Comparison of ENCODE assay signal across 15 cellular contexts in genomic region chr5:107402881-107403280, GRCh38.
DNase-seq lines count a peak whose midpoint lies in the region; ATAC-seq and TF ChIP-seq lines count a peak whose summit lies in the region.
"Had no signal": no experiment of that assay in that cellular context is flagged by ENCODE, and none has a peak within 500 bp of the region (broad histone marks: within the 10 kb centered on the region; RNA-seq: fewer than 3 reads in every experiment).

No MANE protein-coding gene starts in this region.

- no peak overlapping the region for H3K4me3 Mint-ChIP-seq in activated CD4-positive, alpha-beta T cell treated with anti-CD3 and anti-CD28 coated beads for 36 hours
- H3K4me3 Mint-ChIP-seq: activated B cell treated with CpG ODN at 0.5 μM for 24 hours had no signal

- no peak for TF ChIP-seq CTCF in suprapubic skin (IDR thresholded peaks at IDR 0.05)

- POLR2A ChIA-PET in activated CD4-positive, alpha-beta T cell treated with anti-CD3 and anti-CD28 coated beads for 36 hours (lab: Charles Lee): no interaction called here

- peaks cover 8% of the 10 kb centered on the region for H3K27me3 Mint-ChIP-seq in activated CD4-positive, alpha-beta T cell treated with anti-CD3 and anti-CD28 coated beads for 36 hours
- H3K27me3 Mint-ChIP-seq: activated B cell treated with CpG ODN at 0.5 μM for 24 hours had no signal

- intact Hi-C loops in left cardiac atrium (cut with DNase I): no loop called here
- intact Hi-C loops in activated CD4-positive, alpha-beta T cell treated with anti-CD3 and anti-CD28 coated beads for 36 hours (cut with DNase I, micrococcal nuclease): no loop called here

- peak; percentile 24 for DNase-seq in NCI-H510A treated with DMSO at 0.1 percent for 48 hours (lab: John Stamatoyannopoulos, UW)
- no peak for DNase-seq in NCI-H510A (lab: John Stamatoyannopoulos, UW)
- DNase-seq in SHP77 (lab: John Stamatoyannopoulos, UW): peak; percentile 39 to 68
- DNase-seq in left cardiac atrium: no peak
- no peak for DNase-seq in suprapubic skin (ENCODE audit: low spot score in 2 of 2)
- no peak for DNase-seq in activated CD4-positive, alpha-beta T cell treated with anti-CD3 and anti-CD28 coated beads for 36 hours
- DNase-seq: activated B cell treated with CpG ODN at 0.5 μM for 24 hours; body of pancreas; islet precursor cell; stimulated activated naive CD4-positive, alpha-beta T cell treated with Interleukin-2 at 50 U/mL for 16 hours had no signal

- ATAC-seq in left cardiac atrium: peak; percentile 41 to 55
- no peak for ATAC-seq in activated CD4-positive, alpha-beta T cell treated with anti-CD3 and anti-CD28 coated beads for 36 hours
- ATAC-seq in HG02678 (IDR thresholded peaks at IDR 0.05; ENCODE audit: unreplicated experiment): no peak
- no peak for ATAC-seq in GM18873 (IDR thresholded peaks at IDR 0.05; ENCODE audit: low FRiP score, unreplicated experiment)
- ATAC-seq: body of pancreas, esophagus mucosa had no signal

- peaks cover 5% of the 10 kb centered on the region for H3K4me1 Mint-ChIP-seq in activated CD4-positive, alpha-beta T cell treated with anti-CD3 and anti-CD28 coated beads for 36 hours
- H3K4me1 Mint-ChIP-seq: activated B cell treated with CpG ODN at 0.5 μM for 24 hours had no signal

- no peaks in the 10 kb centered on the region for H3K36me3 ChIP-seq in suprapubic skin
- H3K36me3 ChIP-seq: neutrophil had no signal

- no peak for TF ChIP-seq EP300 in suprapubic skin (IDR thresholded peaks at IDR 0.05)

- H3K9me3 Mint-ChIP-seq in activated CD4-positive, alpha-beta T cell treated with anti-CD3 and anti-CD28 coated beads for 36 hours (ENCODE audit: low read depth): no peaks in the 10 kb centered on the region
- H3K9me3 Mint-ChIP-seq: activated B cell treated with CpG ODN at 0.5 μM for 24 hours had no signal

- 30% methylated on average over 7 of the region's 7 CpGs for WGBS in suprapubic skin

- no peaks in the 10 kb centered on the region for H3K36me3 Mint-ChIP-seq in activated CD4-positive, alpha-beta T cell treated with anti-CD3 and anti-CD28 coated beads for 36 hours (ENCODE audit: low read depth)

- no peaks in the 10 kb centered on the region for H3K27me3 ChIP-seq in suprapubic skin
- H3K27me3 ChIP-seq: body of pancreas, neutrophil had no signal

- CTCF ChIA-PET in activated CD4-positive, alpha-beta T cell treated with anti-CD3 and anti-CD28 coated beads for 36 hours (lab: Charles Lee): interaction anchor here (1.1 kb wide), 1 partner anchor 169 kb away, joined by 3 read pairs; no protein-coding TSS in a partner anchor

- peaks cover 37% of the 10 kb centered on the region for H3K4me1 ChIP-seq in suprapubic skin
- H3K4me1 ChIP-seq: body of pancreas had no signal

- no peak overlapping the region for H3K27ac Mint-ChIP-seq in activated CD4-positive, alpha-beta T cell treated with anti-CD3 and anti-CD28 coated beads for 36 hours
- H3K27ac Mint-ChIP-seq: activated B cell treated with CpG ODN at 0.5 μM for 24 hours had no signal

- peak overlapping the region; percentile 49 for H3K27ac ChIP-seq in suprapubic skin
- H3K27ac ChIP-seq: body of pancreas, neutrophil had no signal

- no peaks in the 10 kb centered on the region for H3K9me3 ChIP-seq in suprapubic skin
- H3K9me3 ChIP-seq: A549, body of pancreas, neutrophil had no signal

- no peak overlapping the region for H3K4me3 ChIP-seq in suprapubic skin
- H3K4me3 ChIP-seq: A549, body of pancreas had no signal

- TF ChIP-seq POLR2A in suprapubic skin (IDR thresholded peaks at IDR 0.05): no peak

Comparison
In these comparisons a context has a peak if more than half of its experiments do, and no peak if none do; other contexts are left out.
1. DNase-seq: peak in NCI-H510A treated with DMSO at 0.1 percent for 48 hours (single experiment) and SHP77 (2 of 2); none in NCI-H510A (single experiment), left cardiac atrium (single experiment), suprapubic skin (0 of 2) and activated CD4-positive, alpha-beta T cell treated with anti-CD3 and anti-CD28 coated beads for 36 hours (single experiment).
2. ATAC-seq: peak in left cardiac atrium (2 of 2); none in activated CD4-positive, alpha-beta T cell treated with anti-CD3 and anti-CD28 coated beads for 36 hours (single experiment), HG02678 (single experiment) and GM18873 (single experiment).